Comparison of ENCODE assay signal across 10 cellular contexts in genomic region chr15:78977591-78978347, GRCh38. TPM values are rescaled to one million over a fixed set of nuclear protein-coding genes. Genes with fewer than 3 reads are reported as not detected.
A peak's percentile ranks its signal among the peaks of the same experiment; 100 is the strongest.
DNase-seq lines count a peak whose midpoint lies in the region; ATAC-seq and TF ChIP-seq lines count a peak whose summit lies in the region.
"Had no signal": no experiment of that assay in that cellular context is flagged by ENCODE, and none has a peak within 500 bp of the region (broad histone marks: within the 10 kb centered on the region; RNA-seq: fewer than 3 reads in every experiment).

No MANE protein-coding gene starts in this region.

- H4K20me1 ChIP-seq in OCI-LY3 (ENCODE audit: insufficient read depth, low read length): no peaks in the 10 kb centered on the region

- TF ChIP-seq CTCF in GM12875 (IDR thresholded peaks at IDR 0.05; ENCODE audit: borderline replicate concordance, insufficient read depth, low read depth, low read length) (no peak), GM20000 (IDR thresholded peaks at IDR 0.05; ENCODE audit: extremely low read depth, missing control alignments) (no peak), OCI-LY3 (IDR thresholded peaks at IDR 0.05; ENCODE audit: low read depth, low read length) (no peak), Calu3 (IDR thresholded peaks at IDR 0.05; ENCODE audit: unreplicated experiment) (no peak)

- DNase-seq in GM20000 (ENCODE audit: low spot score): peak; percentile 44
- no peak for DNase-seq in NCI-H146 (lab: John Stamatoyannopoulos, UW)
- no peak for DNase-seq in natural killer cell treated with Interleukin-12 subunit alpha and Interleukin-12 subunit beta and Interleukin-15 and Interleukin-18, amount 100 ng/mL, for 72 hours (ENCODE audit: low spot score)
- DNase-seq in Calu3: no peak
- no peak for DNase-seq in AG08396 (ENCODE audit: low spot score)
- DNase-seq: activated CD4-positive, alpha-beta T cell treated with anti-CD3 and anti-CD28 coated beads for 36 hours; natural killer cell had no signal

- H3K4me1 Mint-ChIP-seq in natural killer cell treated with Interleukin-12 subunit alpha and Interleukin-12 subunit beta and Interleukin-15 and Interleukin-18, amount 100 ng/mL, for 72 hours (ENCODE audit: low read depth in 2 of 2): peaks cover 0 to 8% of the 10 kb centered on the region in 2 donors
- peaks cover 20% of the 10 kb centered on the region for H3K4me1 Mint-ChIP-seq in Calu3 (ENCODE audit: low read depth, unreplicated experiment)
- H3K4me1 Mint-ChIP-seq: natural killer cell had no signal

- H3K4me3 Mint-ChIP-seq in natural killer cell treated with Interleukin-12 subunit alpha and Interleukin-12 subunit beta and Interleukin-15 and Interleukin-18, amount 100 ng/mL, for 72 hours: no peak overlapping the region
- H3K4me3 Mint-ChIP-seq in Calu3 (ENCODE audit: low read depth, unreplicated experiment): no peak overlapping the region
- H3K4me3 Mint-ChIP-seq: activated CD4-positive, alpha-beta T cell treated with anti-CD3 and anti-CD28 coated beads for 36 hours; natural killer cell had no signal

- peak overlapping the region; percentile 92 for H3K4me2 ChIP-seq in OCI-LY3 (ENCODE audit: low read length)

- H3K9ac ChIP-seq in OCI-LY3 (ENCODE audit: low read length): peak overlapping the region; percentile 88

- no peaks in the 10 kb centered on the region for H3K9me3 Mint-ChIP-seq in natural killer cell treated with Interleukin-12 subunit alpha and Interleukin-12 subunit beta and Interleukin-15 and Interleukin-18, amount 100 ng/mL, for 72 hours
- no peaks in the 10 kb centered on the region for H3K9me3 Mint-ChIP-seq in Calu3 (ENCODE audit: low read depth, unreplicated experiment)
- H3K9me3 Mint-ChIP-seq: natural killer cell had no signal

- peaks cover 53% of the 10 kb centered on the region for H3K4me1 ChIP-seq in OCI-LY3 (ENCODE audit: low read length)

- peaks cover 0 to 6% of the 10 kb centered on the region in 2 donors for H3K27me3 Mint-ChIP-seq in natural killer cell treated with Interleukin-12 subunit alpha and Interleukin-12 subunit beta and Interleukin-15 and Interleukin-18, amount 100 ng/mL, for 72 hours
- H3K27me3 Mint-ChIP-seq in Calu3 (ENCODE audit: unreplicated experiment): no peaks in the 10 kb centered on the region

- H3K9me3 ChIP-seq in OCI-LY3 (ENCODE audit: insufficient read depth, low read length): no peaks in the 10 kb centered on the region

- no peaks in the 10 kb centered on the region for H3K27me3 ChIP-seq in OCI-LY3 (ENCODE audit: low read depth, low read length)

- peak; percentile 30 for ATAC-seq in HG02981 (IDR thresholded peaks at IDR 0.05; ENCODE audit: unreplicated experiment)
- no peak for ATAC-seq in natural killer cell treated with Interleukin-12 subunit alpha and Interleukin-12 subunit beta and Interleukin-15 and Interleukin-18, amount 100 ng/mL, for 72 hours
- ATAC-seq: activated CD4-positive, alpha-beta T cell treated with anti-CD3 and anti-CD28 coated beads for 36 hours had no signal

- no peak overlapping the region for H3K27ac Mint-ChIP-seq in natural killer cell treated with Interleukin-12 subunit alpha and Interleukin-12 subunit beta and Interleukin-15 and Interleukin-18, amount 100 ng/mL, for 72 hours
- H3K27ac Mint-ChIP-seq in Calu3 (ENCODE audit: unreplicated experiment): no peak overlapping the region
- H3K27ac Mint-ChIP-seq: activated CD4-positive, alpha-beta T cell treated with anti-CD3 and anti-CD28 coated beads for 36 hours; natural killer cell had no signal

- H3K27ac ChIP-seq in OCI-LY3 (ENCODE audit: low read length): peak overlapping the region; percentile 95

- CTCF ChIA-PET in Calu3 (lab: Charles Lee): interaction anchor here (0.6 kb wide), 3 partner anchors 20 to 828 kb away, joined by 3 read pairs; no protein-coding TSS in a partner anchor

- H2AFZ ChIP-seq in OCI-LY3 (ENCODE audit: low read depth, low read length): peak overlapping the region; percentile 56; the same call in 1 of the 2 replicates

- H3K4me3 ChIP-seq in GM12875 (ENCODE audit: low read depth, low read length): peak overlapping the region; percentile 37
- peak overlapping the region; percentile 68 for H3K4me3 ChIP-seq in OCI-LY3 (ENCODE audit: low read length)

- H3K36me3 ChIP-seq in OCI-LY3 (replicated peaks; ENCODE audit: low read depth, low read length): peaks cover 21% of the 10 kb centered on the region

- no TSS peak for BruUV-seq in Calu3 (replicated peaks; lab: Mats Ljungman, UMichigan)

- peaks cover 14% of the 10 kb centered on the region; the same call in 1 of the 2 replicates for H3K79me2 ChIP-seq in OCI-LY3 (ENCODE audit: low read length)

- no peaks in the 10 kb centered on the region for H3K36me3 Mint-ChIP-seq in natural killer cell treated with Interleukin-12 subunit alpha and Interleukin-12 subunit beta and Interleukin-15 and Interleukin-18, amount 100 ng/mL, for 72 hours
- peaks cover 4% of the 10 kb centered on the region for H3K36me3 Mint-ChIP-seq in Calu3 (ENCODE audit: insufficient read depth, unreplicated experiment)
- H3K36me3 Mint-ChIP-seq: natural killer cell had no signal

- intact Hi-C loops in Calu3 (cut with micrococcal nuclease; ENCODE audit: unreplicated experiment): no loop called here

RNA-seq across cellular contexts. Expression of gene CTSH, which starts 32.9 kb away (rescaled TPM):
- 10 to 100 TPM; 16.1 to 25.2 TPM for total RNA-seq in natural killer cell treated with Interleukin-12 subunit alpha and Interleukin-12 subunit beta and Interleukin-15 and Interleukin-18, amount 100 ng/mL, for 72 hours
- 327 and 433 TPM in 2 replicates for total RNA-seq in Calu3 (2022)

Comparison
In these comparisons a context has a peak if more than half of its experiments do, and no peak if none do; other contexts are left out.
1. RNA of gene CTSH, which starts 32.9 kb away (total RNA-seq): 327 to 433 TPM in Calu3; 16.1 to 25.2 TPM in natural killer cell treated with Interleukin-12 subunit alpha and Interleukin-12 subunit beta and Interleukin-15 and Interleukin-18, amount 100 ng/mL, for 72 hours; every median in the first group is over 10 times any median in the second.